Comparison of ENCODE assay signal across 19 cellular contexts in the genomic region with DNA sequence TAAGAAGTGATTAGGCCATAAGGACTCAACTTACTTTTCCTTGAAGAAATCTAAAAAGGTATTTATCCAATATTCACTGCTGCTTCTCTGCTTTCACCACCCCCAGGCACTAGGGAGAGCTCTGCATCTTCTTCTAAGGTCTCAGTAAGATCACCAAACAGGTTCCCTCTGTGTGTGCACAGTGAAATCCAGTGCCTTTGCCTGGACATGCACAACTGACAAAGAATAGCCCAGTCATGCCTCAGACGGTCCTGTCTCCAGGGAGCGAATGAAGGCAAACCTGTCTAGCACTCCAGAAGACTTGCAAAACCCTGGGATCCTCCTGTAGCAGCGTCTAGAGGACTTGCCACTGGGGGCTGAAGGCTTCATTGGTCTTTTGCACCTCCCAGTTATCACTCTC.
DNase-seq lines count a peak whose midpoint lies in the region; ATAC-seq, FAIRE-seq and TF ChIP-seq lines count a peak whose summit lies in the region.
"Had no signal": no experiment of that assay in that cellular context is flagged by ENCODE, and none has a peak within 500 bp of the region (broad histone marks: within the 10 kb centered on the region; RNA-seq: fewer than 3 reads in every experiment).

No MANE protein-coding gene starts in this region.

- POLR2A ChIA-PET in HepG2 (lab: Yijun Ruan, JAX): no interaction called here

- CTCF ChIA-PET in HepG2 (lab: Yijun Ruan, JAX; ENCODE audit: low intra/inter-chr PET ratio, low total read pairs): no interaction called here

- no TSS peak for BruUV-seq in HepG2 (replicated peaks; lab: Mats Ljungman, UMichigan)

- H3K79me2 ChIP-seq in HepG2 (ENCODE audit: insufficient read depth, low read length): no peaks in the 10 kb centered on the region

- in situ Hi-C loops in HepG2 (cut with HindIII; ENCODE audit: extremely low pct_ligation_motif_present, low pct_unique_long_range_greater_than_20kb): no loop called here

- H3K4me2 ChIP-seq in HepG2 (ENCODE audit: low read depth, low read length): no peak overlapping the region
- H3K4me2 ChIP-seq: KMS-11 had no signal

- intact Hi-C loops in HepG2 (cut with micrococcal nuclease; ENCODE audit: unreplicated experiment): no loop called here
- intact Hi-C loops in right lobe of liver (cut with DNase I): no loop called here
- intact Hi-C loops in adrenal gland (cut with DNase I): no loop called here

- no peak for TF ChIP-seq POLR2A in HepG2 (IDR thresholded peaks at IDR 0.05; ENCODE audit: insufficient read depth in 1 of 2, low read depth in 2 of 2, low read length in 2 of 2)
- no peak for TF ChIP-seq POLR2A in right lobe of liver (IDR thresholded peaks at IDR 0.05)
- TF ChIP-seq POLR2A in adrenal gland (IDR thresholded peaks at IDR 0.05): no peak

- DNase-seq in HepG2 (ENCODE audit: low spot score): no peak
- no peak for DNase-seq in right lobe of liver
- DNase-seq in NCI-H748 treated with DMSO at 0.1 percent for 48 hours (lab: John Stamatoyannopoulos, UW): peak; percentile 30
- DNase-seq in foreskin keratinocyte: peak; percentile 97 to 99
- DNase-seq in cortex of kidney (lab: John Stamatoyannopoulos, UW): no peak
- no peak for DNase-seq in NCI-H128 (lab: John Stamatoyannopoulos, UW; ENCODE audit: unreplicated experiment)
- DNase-seq in adrenal gland: no peak
- DNase-seq: ACHN; activated CD4-positive, alpha-beta T cell treated with anti-CD3 and anti-CD28 coated beads for 1 hour; activated naive CD8-positive, alpha-beta T cell treated with anti-CD3 and anti-CD28 coated beads, Interleukin-2, amount 50 U/mL, for 24 hours; activated T-cell treated with anti-CD3 and anti-CD28 coated beads, Interleukin-2, amount 50 U/mL, for 24 hours; NCI-H446 treated with DMSO at 0.1 percent for 48 hours; pancreas; stimulated activated CD4-positive, alpha-beta T cell treated with anti-CD3 and anti-CD28 coated beads, Interleukin-12 subunit alpha, Interleukin-12 subunit beta, amount 100 ng/mL, for 4 hours had no signal

- TF ChIP-seq RAD21 in HepG2 (CRISPR knock-in tag; IDR thresholded peaks at IDR 0.05): no peak

- H3K36me3 ChIP-seq in HepG2 (replicated peaks in 1 of 2; ENCODE audit: control insufficient read depth in 1 of 2, insufficient read depth in 2 of 2, low read length in 2 of 2) (no peaks in the 10 kb centered on the region), right lobe of liver (no peaks in the 10 kb centered on the region), adrenal gland (replicated peaks in 1 of 2) (no peaks in the 10 kb centered on the region)
- H3K36me3 ChIP-seq: pancreas had no signal

- H3K27ac ChIP-seq in HepG2 (ENCODE audit: extremely low read length, insufficient read depth, low read length) (no peak overlapping the region), right lobe of liver (no peak overlapping the region), foreskin keratinocyte (no peak overlapping the region), adrenal gland (no peak overlapping the region)
- H3K27ac ChIP-seq: KMS-11, pancreas, SK-N-MC had no signal

- no peak overlapping the region for H2AFZ ChIP-seq in HepG2 (ENCODE audit: low read length)

- no peak overlapping the region for H3K9ac ChIP-seq in HepG2 (ENCODE audit: insufficient read depth, low read depth, low read length)
- H3K9ac ChIP-seq: KMS-11 had no signal

- 0 out of 2 replicates have a peak, but pooled peaks have one; percentile 8 for TF ChIP-seq CTCF in HepG2 (CRISPR knock-in tag; IDR thresholded peaks at IDR 0.05)
- no peak for TF ChIP-seq CTCF in right lobe of liver (IDR thresholded peaks at IDR 0.05)
- TF ChIP-seq CTCF in foreskin keratinocyte (conservative IDR thresholded peaks at IDR 0.05): peak; percentile 95
- no peak for TF ChIP-seq CTCF in adrenal gland (IDR thresholded peaks at IDR 0.05)

- FAIRE-seq in HepG2 (lab: Jason Lieb, UNC): no peak
- FAIRE-seq: colon, GM19239, pancreas had no signal

- TF ChIP-seq EP300 in HepG2 (IDR thresholded peaks at IDR 0.05; ENCODE audit: low read depth in 2 of 2, low read length in 2 of 2): no peak
- no peak for TF ChIP-seq EP300 in HepG2 (CRISPR knock-in tag; IDR thresholded peaks at IDR 0.05; ENCODE audit: borderline replicate concordance)

- H3K4me1 ChIP-seq in HepG2 (ENCODE audit: insufficient read depth, low read length) (peaks cover 4% of the 10 kb centered on the region; the same call in 1 of the 2 replicates), right lobe of liver (no peaks in the 10 kb centered on the region), foreskin keratinocyte (peaks cover 4% of the 10 kb centered on the region), adrenal gland (replicated peaks in 1 of 2) (peaks cover 0 to 7% of the 10 kb centered on the region in 2 donors)
- H3K4me1 ChIP-seq: pancreas had no signal

- H3K27me3 ChIP-seq in HepG2 (ENCODE audit: control insufficient read depth in 1 of 2, insufficient read depth in 2 of 2, low read length in 2 of 2) (no peaks in the 10 kb centered on the region), right lobe of liver (no peaks in the 10 kb centered on the region), foreskin keratinocyte (no peaks in the 10 kb centered on the region), adrenal gland (no peaks in the 10 kb centered on the region)
- H3K27me3 ChIP-seq: pancreas had no signal

- 19% methylated on average over 3 of the region's 3 CpGs for WGBS in HepG2 (ENCODE audit: low lambda C conversion rate)
- 13% methylated on average over 1 of the region's 3 CpGs for WGBS in right lobe of liver (ENCODE audit: insufficient coverage, low coverage, low lambda C conversion rate, missing lambda C conversion rate)
- WGBS in adrenal gland, 4 donors: 82 to 96% (median 90%) methylated on average over 3 of the region's 3 CpGs

- peaks cover 57% of the 10 kb centered on the region for H3K9me3 ChIP-seq in HepG2 (ENCODE audit: low read length)
- no peaks in the 10 kb centered on the region for H3K9me3 ChIP-seq in right lobe of liver
- H3K9me3 ChIP-seq in adrenal gland (replicated peaks in 1 of 3): no peaks in the 10 kb centered on the region
- H3K9me3 ChIP-seq: pancreas had no signal

- H3K4me3 ChIP-seq in HepG2 (replicated peaks in 1 of 3; ENCODE audit: insufficient read depth in 1 of 3, low read depth in 2 of 3, low read length in 3 of 3) (no peak overlapping the region), right lobe of liver (no peak overlapping the region), adrenal gland (no peak overlapping the region)
- H3K4me3 ChIP-seq: pancreas, SK-N-MC had no signal

- ATAC-seq in HepG2: peak; percentile 43; the same call in 2 of the 3 replicates
- ATAC-seq in right lobe of liver: no peak
- peak; percentile 99 for ATAC-seq in foreskin keratinocyte
- ATAC-seq in HG03439 (IDR thresholded peaks at IDR 0.05; ENCODE audit: unreplicated experiment): no peak
- ATAC-seq: activated naive CD8-positive, alpha-beta T cell treated with anti-CD3 and anti-CD28 coated beads, Interleukin-2, amount 50 U/mL, for 24 hours had no signal

- H4K20me1 ChIP-seq in HepG2 (ENCODE audit: insufficient read depth, low read length): no peaks in the 10 kb centered on the region

TF ChIP-seq in HepG2, 621 proteins besides CTCF, POLR2A, EP300 and RAD21:
- TF ChIP-seq, protein P1, sequence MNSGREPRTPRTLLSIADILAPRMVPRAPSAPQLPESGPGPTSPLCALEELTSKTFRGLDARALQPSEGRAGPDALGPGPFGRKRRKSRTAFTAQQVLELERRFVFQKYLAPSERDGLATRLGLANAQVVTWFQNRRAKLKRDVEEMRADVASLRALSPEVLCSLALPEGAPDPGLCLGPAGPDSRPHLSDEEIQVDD (CRISPR knock-in tag; IDR thresholded peaks at IDR 0.05; ENCODE audit: borderline replicate concordance): no peak
- no peak for TF ChIP-seq ZNF605 (CRISPR knock-in tag; IDR thresholded peaks at IDR 0.05)

Comparison
In these comparisons a context has a peak if more than half of its experiments do, and no peak if none do; other contexts are left out.
1. ATAC-seq: peak in HepG2 (single experiment) and foreskin keratinocyte (single experiment); none in right lobe of liver (0 of 4) and HG03439 (single experiment).
2. CTCF ChIP-seq: peak in HepG2 (single experiment) and foreskin keratinocyte (single experiment); none in right lobe of liver (0 of 4) and adrenal gland (0 of 6).
3. DNase-seq: peak in NCI-H748 treated with DMSO at 0.1 percent for 48 hours (single experiment) and foreskin keratinocyte (2 of 2); none in HepG2 (single experiment), right lobe of liver (0 of 3), cortex of kidney (single experiment), NCI-H128 (single experiment) and adrenal gland (0 of 7).